In the genomic region with DNA sequence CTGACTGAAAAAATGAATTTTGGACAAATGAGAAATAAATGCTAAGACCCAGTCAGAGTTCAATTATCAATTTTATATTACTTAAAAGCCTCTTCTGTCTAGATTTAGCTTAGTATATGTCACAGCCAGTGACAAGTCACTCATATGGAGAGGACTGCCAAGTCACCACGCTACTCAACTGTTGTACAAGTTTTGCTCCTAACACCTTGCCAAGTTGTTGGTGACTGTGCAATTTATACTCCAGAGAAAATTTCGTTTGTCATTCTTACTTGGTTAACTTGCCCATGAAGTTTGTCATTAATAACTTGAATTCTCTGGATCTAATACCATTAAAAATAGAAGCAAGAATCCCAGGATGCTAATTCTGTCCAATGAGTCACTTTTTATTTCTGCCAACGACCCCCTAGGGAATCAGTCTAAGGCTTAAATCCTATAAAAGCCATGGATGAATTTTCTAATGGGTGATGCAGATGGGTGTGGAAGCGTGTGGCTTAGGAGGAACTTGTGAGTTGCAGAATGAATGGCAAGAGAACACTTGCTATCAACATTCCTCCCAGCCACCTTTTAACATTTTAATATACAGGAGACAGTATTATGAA, we compare ENCODE assay signal across 27 cellular contexts. TPM values are rescaled to one million over a fixed set of nuclear protein-coding genes. Genes with fewer than 3 reads are reported as not detected.
DNase-seq lines count a peak whose midpoint lies in the region; ATAC-seq, FAIRE-seq and TF ChIP-seq lines count a peak whose summit lies in the region.
"Had no signal": no experiment of that assay in that cellular context is flagged by ENCODE, and none has a peak within 500 bp of the region (broad histone marks: within the 10 kb centered on the region; RNA-seq: fewer than 3 reads in every experiment).

No MANE protein-coding gene starts in this region.

- H3K79me2 ChIP-seq in GM23248 (ENCODE audit: insufficient read depth) (no peaks in the 10 kb centered on the region), osteoblast (ENCODE audit: insufficient read depth, low read length) (no peaks in the 10 kb centered on the region)

- H2AFZ ChIP-seq in GM23248 (no peak overlapping the region), osteoblast (ENCODE audit: low read length) (no peak overlapping the region)

- no peak overlapping the region for H3K9ac ChIP-seq in GM23248
- H3K9ac ChIP-seq: BLaER1 had no signal

- H3K36me3 ChIP-seq in GM23248 (ENCODE audit: low read depth) (no peaks in the 10 kb centered on the region), esophagus muscularis mucosa (no peaks in the 10 kb centered on the region), osteoblast (ENCODE audit: insufficient read depth, low read length) (no peaks in the 10 kb centered on the region)
- H3K36me3 ChIP-seq: BLaER1, breast epithelium, colonic mucosa, HAP-1, upper lobe of right lung had no signal

- no peaks in the 10 kb centered on the region for H3K27me3 ChIP-seq in GM23248 (replicated peaks; ENCODE audit: insufficient read depth)
- no peaks in the 10 kb centered on the region for H3K27me3 ChIP-seq in esophagus muscularis mucosa
- H3K27me3 ChIP-seq in osteoblast (ENCODE audit: insufficient read depth, low read length), result no peaks in the 10 kb centered on the region
- H3K27me3 ChIP-seq: BLaER1, breast epithelium, colonic mucosa, upper lobe of right lung had no signal

- no peaks in the 10 kb centered on the region for H3K9me2 ChIP-seq in GM23248 (ENCODE audit: insufficient read depth)

- POLR2A ChIA-PET in A549 (lab: Yijun Ruan, JAX), result no interaction called here

- TF ChIP-seq CTCF in A549 (IDR thresholded peaks at IDR 0.05), result no peak
- TF ChIP-seq CTCF in esophagus muscularis mucosa (IDR thresholded peaks at IDR 0.05), result no peak
- TF ChIP-seq CTCF in osteoblast (IDR thresholded peaks at IDR 0.05; ENCODE audit: extremely low read depth, low read depth, low read length), result no peak

- no peaks in the 10 kb centered on the region for H4K20me1 ChIP-seq in GM23248 (ENCODE audit: insufficient read depth)
- no peaks in the 10 kb centered on the region for H4K20me1 ChIP-seq in osteoblast (ENCODE audit: insufficient read depth, low read length)
- H4K20me1 ChIP-seq: BLaER1 had no signal

- no peak overlapping the region for H3K4me2 ChIP-seq in A549
- no peak overlapping the region for H3K4me2 ChIP-seq in GM23248 (ENCODE audit: unreplicated experiment)
- no peak overlapping the region for H3K4me2 ChIP-seq in osteoblast (ENCODE audit: insufficient read depth, low read length)
- H3K4me2 ChIP-seq: BLaER1 had no signal

- TF ChIP-seq POLR2A in A549 (IDR thresholded peaks at IDR 0.05; ENCODE audit: low read length) (no peak), esophagus muscularis mucosa (IDR thresholded peaks at IDR 0.05; ENCODE audit: low read depth) (no peak)

- DNase-seq in A549 (ENCODE audit: low read depth in 1 of 2, low spot score in 1 of 2) (no peak), GM23248 (peak; percentile 47), esophagus muscularis mucosa (ENCODE audit: extremely low spot score) (no peak), osteoblast (ENCODE audit: insufficient read length, low spot score, missing footprints) (peak; percentile 66), GOT3 (lab: John Stamatoyannopoulos, UW) (no peak), NCI-H1092 treated with DMSO at 0.1 percent for 48 hours (lab: John Stamatoyannopoulos, UW) (no peak)
- DNase-seq in activated CD4-positive, alpha-beta T cell treated with anti-CD3 and anti-CD28 coated beads for 4 hours, result no peak
- DNase-seq: activated CD4-positive, alpha-beta T cell treated with anti-CD3 and anti-CD28 coated beads for 36 hours; activated naive CD4-positive, alpha-beta T cell treated with anti-CD3 and anti-CD28 coated beads for 36 hours; colonic mucosa; effector CD8-positive, alpha-beta T cell; GDM1; hypothalamus; naive thymus-derived CD8-positive, alpha-beta T cell; NCI-H1436; NCI-H2081 treated with DMSO at 0.1 percent for 48 hours; NCI-H446; occipital lobe; stimulated activated CD4-positive, alpha-beta T cell treated with anti-CD3 and anti-CD28 coated beads, Interleukin-4, amount 100 ng/mL, for 24 hours; upper lobe of right lung had no signal

- no peak for ATAC-seq in A549
- no peak for ATAC-seq in GM18907 (IDR thresholded peaks at IDR 0.05; ENCODE audit: unreplicated experiment)
- ATAC-seq: activated CD4-positive, alpha-beta T cell treated with anti-CD3 and anti-CD28 coated beads for 36 hours; naive thymus-derived CD8-positive, alpha-beta T cell; stimulated activated memory B cell treated with anti-CD40 and anti-IgM and Interleukin-4, amounts not matched to agents 10 μg/mL and 1 μg/mL and 100 μg/mL, for 72 hours; upper lobe of right lung had no signal

- intact Hi-C loops in esophagus muscularis mucosa (cut with DNase I), result no loop called here

- no peaks in the 10 kb centered on the region for H3F3A ChIP-seq in GM23248 (ENCODE audit: insufficient read depth)

- no peaks in the 10 kb centered on the region for H3K9me3 ChIP-seq in A549
- H3K9me3 ChIP-seq in GM23248 (ENCODE audit: low read depth), result no peaks in the 10 kb centered on the region
- H3K9me3 ChIP-seq in esophagus muscularis mucosa, result no peaks in the 10 kb centered on the region
- H3K9me3 ChIP-seq in osteoblast (ENCODE audit: low read depth, low read length), result no peaks in the 10 kb centered on the region
- H3K9me3 ChIP-seq: BLaER1, breast epithelium, colonic mucosa, HAP-1, upper lobe of right lung had no signal

- CTCF ChIA-PET in A549 (lab: Yijun Ruan, JAX), result no interaction called here

- in situ Hi-C loops in GM23248 (cut with MboI), result no loop called here

- H3K4me3 ChIP-seq in A549 (no peak overlapping the region), GM23248 (no peak overlapping the region), esophagus muscularis mucosa (no peak overlapping the region), osteoblast (ENCODE audit: insufficient read depth, low read length) (no peak overlapping the region)
- H3K4me3 ChIP-seq: BLaER1, breast epithelium, colonic mucosa, HAP-1, upper lobe of right lung had no signal

- no peak for TF ChIP-seq RAD21 in A549 (conservative IDR thresholded peaks at IDR 0.05 in 1 of 2, IDR thresholded peaks at IDR 0.05 in 1 of 2)

- no peak overlapping the region for H3K27ac ChIP-seq in A549
- H3K27ac ChIP-seq in GM23248, result no peak overlapping the region
- H3K27ac ChIP-seq in esophagus muscularis mucosa (replicated peaks in 1 of 4), result peak overlapping the region; percentile 74 to 84 (median 80)
- no peak overlapping the region for H3K27ac ChIP-seq in osteoblast (ENCODE audit: low read depth, low read length)
- H3K27ac ChIP-seq: BLaER1, breast epithelium, colonic mucosa, epithelial cell of prostate, upper lobe of right lung had no signal

- no peak for TF ChIP-seq EP300 in A549 (IDR thresholded peaks at IDR 0.05)
- TF ChIP-seq EP300 in esophagus muscularis mucosa (IDR thresholded peaks at IDR 0.05), result no peak

- FAIRE-seq in A549 (lab: Jason Lieb, UNC), result no peak
- FAIRE-seq: GM19239 had no signal

- H3K4me1 ChIP-seq in A549, result no peaks in the 10 kb centered on the region
- peaks cover 2% of the 10 kb centered on the region; the same call in 1 of the 2 replicates for H3K4me1 ChIP-seq in GM23248 (ENCODE audit: insufficient read depth)
- peaks cover 25 to 68% (median 56%) of the 10 kb centered on the region in 4 donors for H3K4me1 ChIP-seq in esophagus muscularis mucosa
- H3K4me1 ChIP-seq in osteoblast (ENCODE audit: insufficient read depth, low read length), result peaks cover 3% of the 10 kb centered on the region
- H3K4me1 ChIP-seq: BLaER1, breast epithelium, colonic mucosa, HAP-1 had no signal

- WGBS in A549 (ENCODE audit: missing lambda C conversion rate), result 48% methylated on average over 4 of the region's 4 CpGs
- 37 to 38% methylated on average over 4 of the region's 4 CpGs for WGBS in GM23248 (ENCODE audit: low coverage in 1 of 2, low lambda C conversion rate in 2 of 2, missing lambda C conversion rate in 2 of 2), 2 experiments
- WGBS in esophagus muscularis mucosa, result 61% methylated on average over 4 of the region's 4 CpGs

TF ChIP-seq in A549, 52 proteins besides CTCF, POLR2A, EP300 and RAD21:
- TF ChIP-seq NFE2L2 (conservative IDR thresholded peaks at IDR 0.05; ENCODE audit: low read length), result peak; percentile 44; the same call in 1 of the 2 replicates
- TF ChIP-seq BCL3 (IDR thresholded peaks at IDR 0.05), result no peak

RNA-seq across cellular contexts. Expression of gene FBXO30, which starts 30.4 kb away (rescaled TPM):
- polyA plus RNA-seq in A549 (2011; rRNA removed), result 8.5 and 10.4 TPM in 2 replicates
- 1.9 and 2.1 TPM in 2 replicates for polyA plus RNA-seq in A549 (2012; cell fraction: cytosol; rRNA removed)
- polyA plus RNA-seq in A549 (2012; cell fraction: nucleus; rRNA removed), result 1.5 and 2.5 TPM in 2 replicates
- 7.7 to 8.3 TPM (median 8.0 TPM) in 3 replicates for polyA plus RNA-seq in A549 (2017; fragmentation: RNase III; extraction: RNeasy Plus Mini Kit Qiagen cat#74134 plus additional on column Dnase treatment)
- 6.1 and 7.2 TPM in 2 replicates for polyA minus RNA-seq in A549 (2011; rRNA and poly(A)+ RNA removed)
- 9.4 and 12.6 TPM in 2 replicates for total RNA-seq in GM23248 (2014; rRNA removed; shearing (Covaris generic))
- polyA plus RNA-seq in GM23248 (2016; fragmentation: Nextera tagmentation; extraction: Ambion mirVana), result 7.4 and 8.5 TPM in 2 replicates
- total RNA-seq in esophagus muscularis mucosa, result 10 to 100 TPM; 47.1 to 92.2 (median 69.3) TPM
- total RNA-seq in osteoblast, result 14.1 and 14.5 TPM in 2 replicates

Comparison
In these comparisons a context has a peak if more than half of its experiments do, and no peak if none do; other contexts are left out.
1. DNase-seq: peak in GM23248 (single experiment) and osteoblast (single experiment); none in A549 (0 of 2), esophagus muscularis mucosa (single experiment), GOT3 (single experiment), activated CD4-positive, alpha-beta T cell treated with anti-CD3 and anti-CD28 coated beads for 4 hours (0 of 2) and NCI-H1092 treated with DMSO at 0.1 percent for 48 hours (single experiment).
2. H3K27ac ChIP-seq: peak in esophagus muscularis mucosa (4 of 4); none in A549 (0 of 2), GM23248 (single experiment) and osteoblast (single experiment).